Comparison of ENCODE assay signal across 8 cellular contexts in genomic region chr1:224245188-224245587, GRCh38.
DNase-seq lines count a peak whose midpoint lies in the region; ATAC-seq lines count a peak whose summit lies in the region.

No MANE protein-coding gene starts in this region.

- peaks cover 16% of the 10 kb centered on the region for H3K4me1 Mint-ChIP-seq in activated T-cell treated with anti-CD3 and anti-CD28 coated beads, Interleukin-2, amount 50 U/mL, for 24 hours (ENCODE audit: low read depth)

- no peak overlapping the region for H3K4me3 Mint-ChIP-seq in activated T-cell treated with anti-CD3 and anti-CD28 coated beads, Interleukin-2, amount 50 U/mL, for 24 hours

- ATAC-seq in GM19463 (IDR thresholded peaks at IDR 0.05; ENCODE audit: unreplicated experiment) (no peak), HG02840 (IDR thresholded peaks at IDR 0.05; ENCODE audit: low FRiP score, unreplicated experiment) (no peak)

- H3K36me3 Mint-ChIP-seq in activated T-cell treated with anti-CD3 and anti-CD28 coated beads, Interleukin-2, amount 50 U/mL, for 24 hours (ENCODE audit: low read depth) = peaks cover 63% of the 10 kb centered on the region

- no peak for DNase-seq in activated T-cell treated with anti-CD3 and anti-CD28 coated beads, Interleukin-2, amount 50 U/mL, for 24 hours
- DNase-seq in activated T-cell treated with anti-CD3 and anti-CD28 coated beads, Interleukin-2, amount 50 U/mL, for 48 hours = no peak
- DNase-seq in NOMO-1 treated with dmso at 0.1 percent for 144 hours (lab: John Stamatoyannopoulos, UW; ENCODE audit: unreplicated experiment) (peak; percentile 73), myocyte (ENCODE audit: low read depth) (peak; percentile 19), NCI-H345 treated with DMSO at 0.1 percent for 48 hours (lab: John Stamatoyannopoulos, UW; ENCODE audit: unreplicated experiment) (no peak)
- DNase-seq in central memory CD4-positive, alpha-beta T cell = peak; percentile 23

- no peaks in the 10 kb centered on the region for H3K9me3 Mint-ChIP-seq in activated T-cell treated with anti-CD3 and anti-CD28 coated beads, Interleukin-2, amount 50 U/mL, for 24 hours

- no peaks in the 10 kb centered on the region for H3K27me3 Mint-ChIP-seq in activated T-cell treated with anti-CD3 and anti-CD28 coated beads, Interleukin-2, amount 50 U/mL, for 24 hours

- peak overlapping the region; percentile 87 for H3K27ac Mint-ChIP-seq in activated T-cell treated with anti-CD3 and anti-CD28 coated beads, Interleukin-2, amount 50 U/mL, for 24 hours

Comparison
In these comparisons a context has a peak if more than half of its experiments do, and no peak if none do; other contexts are left out.
1. DNase-seq: peak in NOMO-1 treated with dmso at 0.1 percent for 144 hours (single experiment), central memory CD4-positive, alpha-beta T cell (single experiment) and myocyte (single experiment); none in activated T-cell treated with anti-CD3 and anti-CD28 coated beads, Interleukin-2, amount 50 U/mL, for 24 hours (single experiment), activated T-cell treated with anti-CD3 and anti-CD28 coated beads, Interleukin-2, amount 50 U/mL, for 48 hours (0 of 2) and NCI-H345 treated with DMSO at 0.1 percent for 48 hours (single experiment).